8 cellular contexts compared by ENCODE assay signal in genomic region chr22:29072193-29072978, GRCh38. TPM values are rescaled to one million over a fixed set of nuclear protein-coding genes. Genes with fewer than 3 reads are reported as not detected.
DNase-seq lines count a peak whose midpoint lies in the region; ATAC-seq, FAIRE-seq and TF ChIP-seq lines count a peak whose summit lies in the region.

No MANE protein-coding gene starts in this region.

- H3K36me3 Mint-ChIP-seq in CD4-positive, alpha-beta T cell (ENCODE audit: low read depth): no peaks in the 10 kb centered on the region
- H3K36me3 Mint-ChIP-seq in naive thymus-derived CD4-positive, alpha-beta T cell: peaks cover 0 to 2% (median 0%) of the 10 kb centered on the region in 5 donors

- H3K9me3 ChIP-seq in CD4-positive, alpha-beta T cell (ENCODE audit: control insufficient read depth, low read length): no peaks in the 10 kb centered on the region
- no peaks in the 10 kb centered on the region for H3K9me3 ChIP-seq in HUES64 (ENCODE audit: insufficient read depth, low read depth, low read length)
- no peaks in the 10 kb centered on the region for H3K9me3 ChIP-seq in fibroblast of lung (ENCODE audit: control insufficient read depth, insufficient read depth, low read depth, low read length)
- no peaks in the 10 kb centered on the region for H3K9me3 ChIP-seq in naive thymus-derived CD4-positive, alpha-beta T cell (ENCODE audit: control insufficient read depth in 2 of 3, low read length in 3 of 3)

- POLR2A ChIA-PET in CD4-positive, alpha-beta T cell (lab: Charles Lee): interaction anchor here (1.0 to 1.5 kb wide), 3 partner anchors 189 to 299 kb away, joined by 3 to 5 read pairs (median 3); partner anchors contain the start of genes XBP1 and ZNRF3
- POLR2A ChIA-PET in naive thymus-derived CD4-positive, alpha-beta T cell (lab: Charles Lee): interaction anchor here (0.9 kb wide), 1 partner anchor 274 kb away, joined by 4 read pairs; no protein-coding TSS in a partner anchor

- peak overlapping the region; percentile 74 for H3K4me2 ChIP-seq in fibroblast of lung (ENCODE audit: extremely low read depth, insufficient read depth, low read length)

- H3K36me3 ChIP-seq in HUES64 (ENCODE audit: insufficient read depth, low read length) (no peaks in the 10 kb centered on the region), fibroblast of lung (ENCODE audit: control insufficient read depth, insufficient read depth, low read length) (no peaks in the 10 kb centered on the region)
- no peaks in the 10 kb centered on the region for H3K36me3 ChIP-seq in naive thymus-derived CD4-positive, alpha-beta T cell (ENCODE audit: control insufficient read depth in 2 of 3, insufficient read depth in 3 of 3, low read length in 3 of 3)

- DNase-seq in CD4-positive, alpha-beta T cell: peak; percentile 67 to 85 (median 73)
- DNase-seq in RCC 7860 (ENCODE audit: low spot score): peak; percentile 40
- peak; percentile 54 to 75 for DNase-seq in activated T-helper 1 cell treated with anti-CD3 and anti-CD28 coated beads, Interleukin-2, amount 50 U/mL, for 16 hours (ENCODE audit: low read depth in 1 of 2, low spot score in 1 of 2)
- DNase-seq in fibroblast of lung (ENCODE audit: low read depth in 2 of 2): peak; percentile 48 to 53
- DNase-seq in naive thymus-derived CD4-positive, alpha-beta T cell: peak; percentile 72 to 87 (median 84)
- peak; percentile 69 to 71 for DNase-seq in stimulated activated CD8-positive, alpha-beta memory T cell treated with anti-CD3 and anti-CD28 coated beads, Interleukin-7, amount 100 ng/mL, for 48 hours (ENCODE audit: extremely low read depth in 1 of 2, low read depth in 1 of 2)

- H4K20me1 ChIP-seq in fibroblast of lung (ENCODE audit: control insufficient read depth, extremely low read depth, insufficient read depth, low read length): no peaks in the 10 kb centered on the region

- H3K9me3 Mint-ChIP-seq in CD4-positive, alpha-beta T cell: no peaks in the 10 kb centered on the region
- H3K9me3 Mint-ChIP-seq in naive thymus-derived CD4-positive, alpha-beta T cell: no peaks in the 10 kb centered on the region

- TF ChIP-seq CTCF in CD4-positive, alpha-beta T cell (IDR thresholded peaks at IDR 0.05): no peak
- no peak for TF ChIP-seq CTCF in fibroblast of lung (conservative IDR thresholded peaks at IDR 0.05 in 1 of 2, IDR thresholded peaks at IDR 0.05 in 1 of 2; ENCODE audit: low read depth in 1 of 2, low read length in 2 of 2)

- no peak overlapping the region for H3K9ac ChIP-seq in HUES64 (ENCODE audit: low read depth, low read length)
- H3K9ac ChIP-seq in fibroblast of lung (ENCODE audit: insufficient read depth, low read length): no peak overlapping the region

- H3K79me2 ChIP-seq in fibroblast of lung (ENCODE audit: control insufficient read depth, insufficient read depth, low read length): no peaks in the 10 kb centered on the region

- WGBS in HUES64: 21% methylated on average over 40 of the region's 41 CpGs

- FAIRE-seq in RCC 7860 (lab: Jason Lieb, UNC): no peak

- peak overlapping the region; percentile 83 for H3K4me3 Mint-ChIP-seq in CD4-positive, alpha-beta T cell
- peak overlapping the region; percentile 69 to 90 (median 82) for H3K4me3 Mint-ChIP-seq in naive thymus-derived CD4-positive, alpha-beta T cell

- CTCF ChIA-PET in CD4-positive, alpha-beta T cell (lab: Charles Lee): no interaction called here
- CTCF ChIA-PET in naive thymus-derived CD4-positive, alpha-beta T cell (lab: Charles Lee): interaction anchor here (0.7 to 1.0 kb wide), 2 partner anchors 244 to 283 kb away, joined by 3 to 6 read pairs; no protein-coding TSS in a partner anchor

- H3K4me1 ChIP-seq in HUES64 (ENCODE audit: insufficient read depth, low read length) (peaks cover 13% of the 10 kb centered on the region; the same call in 1 of the 2 replicates), fibroblast of lung (ENCODE audit: control insufficient read depth, extremely low read depth, insufficient read depth, low read length) (peaks cover 3% of the 10 kb centered on the region)
- peaks cover 19 to 21% of the 10 kb centered on the region in 2 donors for H3K4me1 ChIP-seq in naive thymus-derived CD4-positive, alpha-beta T cell (ENCODE audit: control insufficient read depth in 2 of 2, insufficient read depth in 2 of 2, low read length in 2 of 2)

- H3K4me3 ChIP-seq in HUES64 (ENCODE audit: low read length) (peak overlapping the region; percentile 48), fibroblast of lung (replicated peaks in 1 of 4; ENCODE audit: control extremely low read depth in 1 of 4, insufficient read depth in 1 of 4, low read depth in 3 of 4, low read length in 4 of 4) (peak overlapping the region; percentile 30 to 60 (median 51))
- H3K4me3 ChIP-seq in naive thymus-derived CD4-positive, alpha-beta T cell (ENCODE audit: low read length): peak overlapping the region; percentile 46

- H3K27ac Mint-ChIP-seq in CD4-positive, alpha-beta T cell: no peak overlapping the region
- peak overlapping the region in 1 of 9 donors; percentile 44 for H3K27ac Mint-ChIP-seq in naive thymus-derived CD4-positive, alpha-beta T cell

- H3K27me3 Mint-ChIP-seq in CD4-positive, alpha-beta T cell: peaks cover 57% of the 10 kb centered on the region
- peaks cover 40 to 69% (median 44%) of the 10 kb centered on the region in 5 donors for H3K27me3 Mint-ChIP-seq in naive thymus-derived CD4-positive, alpha-beta T cell

- intact Hi-C loops in CD4-positive, alpha-beta T cell (cut with DNase I, micrococcal nuclease): loop anchor here in 1 of 2 experiments (2.0 to 5.0 kb wide), 3 partner anchors 190 to 1154 kb away; partner anchors contain the start of genes CHEK2, HSCB, PITPNB and ZNRF3
- intact Hi-C loops in naive thymus-derived CD4-positive, alpha-beta T cell (cut with micrococcal nuclease): loop anchor here (1.0 to 5.0 kb wide), 5 partner anchors 189 to 1154 kb away; partner anchors contain the start of genes ZNRF3 (in 2 of the 2), CCDC117 (in 1 of the 2), CHEK2 (in 1 of the 2) and HSCB (in 1 of the 2)

- H3K27ac ChIP-seq in CD4-positive, alpha-beta T cell (ENCODE audit: low read depth, low read length): no peak overlapping the region
- H3K27ac ChIP-seq in HUES64 (ENCODE audit: low read depth, low read length) (no peak overlapping the region), fibroblast of lung (ENCODE audit: insufficient read depth, low read length) (no peak overlapping the region)
- no peak overlapping the region for H3K27ac ChIP-seq in naive thymus-derived CD4-positive, alpha-beta T cell (ENCODE audit: low read depth, low read length)

- peak; percentile 97 for ATAC-seq in CD4-positive, alpha-beta T cell (ENCODE audit: poor library complexity)
- peak; percentile 78 for ATAC-seq in GM21423 (IDR thresholded peaks at IDR 0.05; ENCODE audit: unreplicated experiment)
- peak; percentile 98 for ATAC-seq in naive thymus-derived CD4-positive, alpha-beta T cell

- peaks cover 28% of the 10 kb centered on the region for H3K4me1 Mint-ChIP-seq in CD4-positive, alpha-beta T cell (ENCODE audit: low read depth)
- peaks cover 15 to 26% (median 23%) of the 10 kb centered on the region in 7 donors for H3K4me1 Mint-ChIP-seq in naive thymus-derived CD4-positive, alpha-beta T cell

- no peak overlapping the region for H2AFZ ChIP-seq in fibroblast of lung (ENCODE audit: low read length)

- H3K27me3 ChIP-seq in CD4-positive, alpha-beta T cell (ENCODE audit: control insufficient read depth, insufficient read depth, low read length): peaks cover 44% of the 10 kb centered on the region
- H3K27me3 ChIP-seq in HUES64 (ENCODE audit: insufficient read depth, low read length) (peaks cover 68% of the 10 kb centered on the region), fibroblast of lung (ENCODE audit: control insufficient read depth, insufficient read depth, low read length) (peaks cover 3% of the 10 kb centered on the region)
- peaks cover 17 to 26% of the 10 kb centered on the region in 2 donors for H3K27me3 ChIP-seq in naive thymus-derived CD4-positive, alpha-beta T cell (ENCODE audit: control insufficient read depth in 2 of 2, insufficient read depth in 2 of 2, low read length in 2 of 2)

RNA-seq across cellular contexts. Expression of gene KREMEN1, which starts 0.4 kb away (rescaled TPM):
- total RNA-seq in CD4-positive, alpha-beta T cell: not detected
- 2.5 TPM for polyA plus RNA-seq in HUES64 (2013, experiment 1 of 2)
- polyA plus RNA-seq in HUES64 (2013, experiment 2 of 2): 2.2 TPM
- 6.4 and 12.9 TPM in 2 replicates for total RNA-seq in fibroblast of lung
- 7.0 and 13.5 TPM in 2 replicates for polyA plus RNA-seq in fibroblast of lung
- 8.9 and 16.6 TPM in 2 replicates for polyA plus RNA-seq in fibroblast of lung (2012)
- polyA minus RNA-seq in fibroblast of lung (ENCODE audit: low replicate concordance): 18.4 and 44.1 TPM in 2 replicates
- 1 to 10 TPM in 1 of 5 experiments, not detected in 4; 1.1 TPM for total RNA-seq in naive thymus-derived CD4-positive, alpha-beta T cell
- not detected for polyA plus RNA-seq in naive thymus-derived CD4-positive, alpha-beta T cell

RNA-seq across cellular contexts. Expression of gene C22orf31, which starts 10.8 kb away (rescaled TPM):
- not detected for total RNA-seq in CD4-positive, alpha-beta T cell
- polyA plus RNA-seq in HUES64 (2013, experiment 1 of 2): not detected
- polyA plus RNA-seq in HUES64 (2013, experiment 2 of 2): not detected
- 0.17 TPM in 1 of 2 replicates, not detected in the other for total RNA-seq in fibroblast of lung
- 0.14 TPM in 1 of 2 replicates, not detected in the other for polyA plus RNA-seq in fibroblast of lung
- polyA plus RNA-seq in fibroblast of lung (2012): not detected in 2 replicates
- not detected in 2 replicates for polyA minus RNA-seq in fibroblast of lung (ENCODE audit: low replicate concordance)
- not detected for total RNA-seq in naive thymus-derived CD4-positive, alpha-beta T cell
- polyA plus RNA-seq in naive thymus-derived CD4-positive, alpha-beta T cell: not detected
